ENCODE assay signal across 1 cellular context in the genomic region with DNA sequence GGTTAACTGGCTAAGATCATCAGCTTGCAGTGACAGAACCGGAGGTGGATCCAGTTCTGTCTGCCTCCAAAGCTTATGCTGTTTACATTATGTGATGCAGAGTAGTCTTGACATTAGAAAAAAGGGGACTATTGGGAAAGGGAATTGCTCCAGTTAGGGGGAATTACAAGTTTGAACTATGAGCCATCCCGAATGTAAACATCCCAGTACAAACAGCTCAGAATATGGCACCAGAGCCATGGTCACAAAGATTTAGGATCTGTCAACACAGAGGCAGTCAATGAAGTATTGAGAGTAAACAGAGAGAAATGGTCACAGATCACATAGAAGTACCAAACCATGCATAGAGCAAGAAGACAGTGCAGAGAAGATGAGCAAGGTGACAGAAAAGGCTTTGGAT.
A peak's percentile ranks its signal among the peaks of the same experiment; 100 is the strongest.
TF ChIP-seq lines count a peak whose summit lies in the region.

No MANE protein-coding gene starts in this region.

TF ChIP-seq in HepG2, 621 proteins besides CTCF, POLR2A, EP300 and RAD21 (continued from another document and continues in another):
- TF ChIP-seq, protein P1, sequence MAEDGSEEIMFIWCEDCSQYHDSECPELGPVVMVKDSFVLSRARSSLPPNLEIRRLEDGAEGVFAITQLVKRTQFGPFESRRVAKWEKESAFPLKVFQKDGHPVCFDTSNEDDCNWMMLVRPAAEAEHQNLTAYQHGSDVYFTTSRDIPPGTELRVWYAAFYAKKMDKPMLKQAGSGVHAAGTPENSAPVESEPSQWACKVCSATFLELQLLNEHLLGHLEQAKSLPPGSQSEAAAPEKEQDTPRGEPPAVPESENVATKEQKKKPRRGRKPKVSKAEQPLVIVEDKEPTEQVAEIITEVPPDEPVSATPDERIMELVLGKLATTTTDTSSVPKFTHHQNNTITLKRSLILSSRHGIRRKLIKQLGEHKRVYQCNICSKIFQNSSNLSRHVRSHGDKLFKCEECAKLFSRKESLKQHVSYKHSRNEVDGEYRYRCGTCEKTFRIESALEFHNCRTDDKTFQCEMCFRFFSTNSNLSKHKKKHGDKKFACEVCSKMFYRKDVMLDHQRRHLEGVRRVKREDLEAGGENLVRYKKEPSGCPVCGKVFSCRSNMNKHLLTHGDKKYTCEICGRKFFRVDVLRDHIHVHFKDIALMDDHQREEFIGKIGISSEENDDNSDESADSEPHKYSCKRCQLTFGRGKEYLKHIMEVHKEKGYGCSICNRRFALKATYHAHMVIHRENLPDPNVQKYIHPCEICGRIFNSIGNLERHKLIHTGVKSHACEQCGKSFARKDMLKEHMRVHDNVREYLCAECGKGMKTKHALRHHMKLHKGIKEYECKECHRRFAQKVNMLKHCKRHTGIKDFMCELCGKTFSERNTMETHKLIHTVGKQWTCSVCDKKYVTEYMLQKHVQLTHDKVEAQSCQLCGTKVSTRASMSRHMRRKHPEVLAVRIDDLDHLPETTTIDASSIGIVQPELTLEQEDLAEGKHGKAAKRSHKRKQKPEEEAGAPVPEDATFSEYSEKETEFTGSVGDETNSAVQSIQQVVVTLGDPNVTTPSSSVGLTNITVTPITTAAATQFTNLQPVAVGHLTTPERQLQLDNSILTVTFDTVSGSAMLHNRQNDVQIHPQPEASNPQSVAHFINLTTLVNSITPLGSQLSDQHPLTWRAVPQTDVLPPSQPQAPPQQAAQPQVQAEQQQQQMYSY (CRISPR knock-in tag; IDR thresholded peaks at IDR 0.05), result no peak
- TF ChIP-seq MED1 (CRISPR knock-in tag; IDR thresholded peaks at IDR 0.05), result peak; percentile 94
- TF ChIP-seq, protein P2, sequence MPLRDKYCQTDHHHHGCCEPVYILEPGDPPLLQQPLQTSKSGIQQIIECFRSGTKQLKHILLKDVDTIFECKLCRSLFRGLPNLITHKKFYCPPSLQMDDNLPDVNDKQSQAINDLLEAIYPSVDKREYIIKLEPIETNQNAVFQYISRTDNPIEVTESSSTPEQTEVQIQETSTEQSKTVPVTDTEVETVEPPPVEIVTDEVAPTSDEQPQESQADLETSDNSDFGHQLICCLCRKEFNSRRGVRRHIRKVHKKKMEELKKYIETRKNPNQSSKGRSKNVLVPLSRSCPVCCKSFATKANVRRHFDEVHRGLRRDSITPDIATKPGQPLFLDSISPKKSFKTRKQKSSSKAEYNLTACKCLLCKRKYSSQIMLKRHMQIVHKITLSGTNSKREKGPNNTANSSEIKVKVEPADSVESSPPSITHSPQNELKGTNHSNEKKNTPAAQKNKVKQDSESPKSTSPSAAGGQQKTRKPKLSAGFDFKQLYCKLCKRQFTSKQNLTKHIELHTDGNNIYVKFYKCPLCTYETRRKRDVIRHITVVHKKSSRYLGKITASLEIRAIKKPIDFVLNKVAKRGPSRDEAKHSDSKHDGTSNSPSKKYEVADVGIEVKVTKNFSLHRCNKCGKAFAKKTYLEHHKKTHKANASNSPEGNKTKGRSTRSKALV (CRISPR knock-in tag; IDR thresholded peaks at IDR 0.05), result 0 out of 2 replicates have a peak, but pooled peaks have one; percentile 66
- peak; percentile 97 for TF ChIP-seq HMG20B (CRISPR knock-in tag; conservative IDR thresholded peaks at IDR 0.05)
- no peak for TF ChIP-seq POLR2AphosphoS5 (IDR thresholded peaks at IDR 0.05; ENCODE audit: low read depth, low read length)
- no peak for TF ChIP-seq KMT2B (CRISPR knock-in tag; IDR thresholded peaks at IDR 0.05)
- peak; percentile 95 for TF ChIP-seq SAP130 (CRISPR knock-in tag; IDR thresholded peaks at IDR 0.05; ENCODE audit: low read depth)
- no peak for TF ChIP-seq TEAD2 (CRISPR knock-in tag; IDR thresholded peaks at IDR 0.05)
- TF ChIP-seq, protein P3, sequence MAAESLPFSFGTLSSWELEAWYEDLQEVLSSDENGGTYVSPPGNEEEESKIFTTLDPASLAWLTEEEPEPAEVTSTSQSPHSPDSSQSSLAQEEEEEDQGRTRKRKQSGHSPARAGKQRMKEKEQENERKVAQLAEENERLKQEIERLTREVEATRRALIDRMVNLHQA (CRISPR knock-in tag; IDR thresholded peaks at IDR 0.05), result 0 out of 2 replicates have a peak, but pooled peaks have one; percentile 59
- TF ChIP-seq POLR2AphosphoS2 (IDR thresholded peaks at IDR 0.05; ENCODE audit: low read depth, low read length), result no peak
- TF ChIP-seq ZFY (CRISPR knock-in tag; IDR thresholded peaks at IDR 0.05), result 0 out of 2 replicates have a peak, but pooled peaks have one; percentile 11
- TF ChIP-seq, protein P4, sequence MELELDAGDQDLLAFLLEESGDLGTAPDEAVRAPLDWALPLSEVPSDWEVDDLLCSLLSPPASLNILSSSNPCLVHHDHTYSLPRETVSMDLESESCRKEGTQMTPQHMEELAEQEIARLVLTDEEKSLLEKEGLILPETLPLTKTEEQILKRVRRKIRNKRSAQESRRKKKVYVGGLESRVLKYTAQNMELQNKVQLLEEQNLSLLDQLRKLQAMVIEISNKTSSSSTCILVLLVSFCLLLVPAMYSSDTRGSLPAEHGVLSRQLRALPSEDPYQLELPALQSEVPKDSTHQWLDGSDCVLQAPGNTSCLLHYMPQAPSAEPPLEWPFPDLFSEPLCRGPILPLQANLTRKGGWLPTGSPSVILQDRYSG (CRISPR knock-in tag; IDR thresholded peaks at IDR 0.05), result no peak
- TF ChIP-seq ZKSCAN5 (CRISPR knock-in tag; IDR thresholded peaks at IDR 0.05), result no peak
- peak; percentile 98 for TF ChIP-seq PITX1 (CRISPR knock-in tag; IDR thresholded peaks at IDR 0.05)
- TF ChIP-seq KDM4B (CRISPR knock-in tag; IDR thresholded peaks at IDR 0.05), result peak; percentile 82
- no peak for TF ChIP-seq ZNF138 (CRISPR knock-in tag; IDR thresholded peaks at IDR 0.05; ENCODE audit: low read depth)
- TF ChIP-seq, protein P5, sequence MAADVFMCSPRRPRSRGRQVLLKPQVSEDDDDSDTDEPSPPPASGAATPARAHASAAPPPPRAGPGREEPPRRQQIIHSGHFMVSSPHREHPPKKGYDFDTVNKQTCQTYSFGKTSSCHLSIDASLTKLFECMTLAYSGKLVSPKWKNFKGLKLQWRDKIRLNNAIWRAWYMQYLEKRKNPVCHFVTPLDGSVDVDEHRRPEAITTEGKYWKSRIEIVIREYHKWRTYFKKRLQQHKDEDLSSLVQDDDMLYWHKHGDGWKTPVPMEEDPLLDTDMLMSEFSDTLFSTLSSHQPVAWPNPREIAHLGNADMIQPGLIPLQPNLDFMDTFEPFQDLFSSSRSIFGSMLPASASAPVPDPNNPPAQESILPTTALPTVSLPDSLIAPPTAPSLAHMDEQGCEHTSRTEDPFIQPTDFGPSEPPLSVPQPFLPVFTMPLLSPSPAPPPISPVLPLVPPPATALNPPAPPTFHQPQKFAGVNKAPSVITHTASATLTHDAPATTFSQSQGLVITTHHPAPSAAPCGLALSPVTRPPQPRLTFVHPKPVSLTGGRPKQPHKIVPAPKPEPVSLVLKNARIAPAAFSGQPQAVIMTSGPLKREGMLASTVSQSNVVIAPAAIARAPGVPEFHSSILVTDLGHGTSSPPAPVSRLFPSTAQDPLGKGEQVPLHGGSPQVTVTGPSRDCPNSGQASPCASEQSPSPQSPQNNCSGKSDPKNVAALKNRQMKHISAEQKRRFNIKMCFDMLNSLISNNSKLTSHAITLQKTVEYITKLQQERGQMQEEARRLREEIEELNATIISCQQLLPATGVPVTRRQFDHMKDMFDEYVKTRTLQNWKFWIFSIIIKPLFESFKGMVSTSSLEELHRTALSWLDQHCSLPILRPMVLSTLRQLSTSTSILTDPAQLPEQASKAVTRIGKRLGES (CRISPR knock-in tag; IDR thresholded peaks at IDR 0.05; ENCODE audit: borderline replicate concordance), result no peak
- TF ChIP-seq RFXAP (CRISPR knock-in tag; IDR thresholded peaks at IDR 0.05; ENCODE audit: borderline replicate concordance), result no peak; the same call in 1 of the 2 replicates
- 0 out of 2 replicates have a peak, but pooled peaks have one; percentile 9 for TF ChIP-seq ATF7 (IDR thresholded peaks at IDR 0.05)
- no peak for TF ChIP-seq ATF7 (CRISPR knock-in tag; IDR thresholded peaks at IDR 0.05)
- TF ChIP-seq ZBTB3 (CRISPR knock-in tag; IDR thresholded peaks at IDR 0.05; ENCODE audit: borderline replicate concordance, low read depth), result 0 out of 2 replicates have a peak, but pooled peaks have one; percentile 52
- TF ChIP-seq RBAK (CRISPR knock-in tag; IDR thresholded peaks at IDR 0.05), result no peak
- TF ChIP-seq, protein P6, sequence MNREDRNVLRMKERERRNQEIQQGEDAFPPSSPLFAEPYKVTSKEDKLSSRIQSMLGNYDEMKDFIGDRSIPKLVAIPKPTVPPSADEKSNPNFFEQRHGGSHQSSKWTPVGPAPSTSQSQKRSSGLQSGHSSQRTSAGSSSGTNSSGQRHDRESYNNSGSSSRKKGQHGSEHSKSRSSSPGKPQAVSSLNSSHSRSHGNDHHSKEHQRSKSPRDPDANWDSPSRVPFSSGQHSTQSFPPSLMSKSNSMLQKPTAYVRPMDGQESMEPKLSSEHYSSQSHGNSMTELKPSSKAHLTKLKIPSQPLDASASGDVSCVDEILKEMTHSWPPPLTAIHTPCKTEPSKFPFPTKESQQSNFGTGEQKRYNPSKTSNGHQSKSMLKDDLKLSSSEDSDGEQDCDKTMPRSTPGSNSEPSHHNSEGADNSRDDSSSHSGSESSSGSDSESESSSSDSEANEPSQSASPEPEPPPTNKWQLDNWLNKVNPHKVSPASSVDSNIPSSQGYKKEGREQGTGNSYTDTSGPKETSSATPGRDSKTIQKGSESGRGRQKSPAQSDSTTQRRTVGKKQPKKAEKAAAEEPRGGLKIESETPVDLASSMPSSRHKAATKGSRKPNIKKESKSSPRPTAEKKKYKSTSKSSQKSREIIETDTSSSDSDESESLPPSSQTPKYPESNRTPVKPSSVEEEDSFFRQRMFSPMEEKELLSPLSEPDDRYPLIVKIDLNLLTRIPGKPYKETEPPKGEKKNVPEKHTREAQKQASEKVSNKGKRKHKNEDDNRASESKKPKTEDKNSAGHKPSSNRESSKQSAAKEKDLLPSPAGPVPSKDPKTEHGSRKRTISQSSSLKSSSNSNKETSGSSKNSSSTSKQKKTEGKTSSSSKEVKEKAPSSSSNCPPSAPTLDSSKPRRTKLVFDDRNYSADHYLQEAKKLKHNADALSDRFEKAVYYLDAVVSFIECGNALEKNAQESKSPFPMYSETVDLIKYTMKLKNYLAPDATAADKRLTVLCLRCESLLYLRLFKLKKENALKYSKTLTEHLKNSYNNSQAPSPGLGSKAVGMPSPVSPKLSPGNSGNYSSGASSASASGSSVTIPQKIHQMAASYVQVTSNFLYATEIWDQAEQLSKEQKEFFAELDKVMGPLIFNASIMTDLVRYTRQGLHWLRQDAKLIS (CRISPR knock-in tag; IDR thresholded peaks at IDR 0.05), result no peak
- TF ChIP-seq KAT7 (CRISPR knock-in tag; IDR thresholded peaks at IDR 0.05; ENCODE audit: borderline replicate concordance), result no peak
- TF ChIP-seq CEBPG (CRISPR knock-in tag; IDR thresholded peaks at IDR 0.05), result peak; percentile 85
- TF ChIP-seq, protein P7, sequence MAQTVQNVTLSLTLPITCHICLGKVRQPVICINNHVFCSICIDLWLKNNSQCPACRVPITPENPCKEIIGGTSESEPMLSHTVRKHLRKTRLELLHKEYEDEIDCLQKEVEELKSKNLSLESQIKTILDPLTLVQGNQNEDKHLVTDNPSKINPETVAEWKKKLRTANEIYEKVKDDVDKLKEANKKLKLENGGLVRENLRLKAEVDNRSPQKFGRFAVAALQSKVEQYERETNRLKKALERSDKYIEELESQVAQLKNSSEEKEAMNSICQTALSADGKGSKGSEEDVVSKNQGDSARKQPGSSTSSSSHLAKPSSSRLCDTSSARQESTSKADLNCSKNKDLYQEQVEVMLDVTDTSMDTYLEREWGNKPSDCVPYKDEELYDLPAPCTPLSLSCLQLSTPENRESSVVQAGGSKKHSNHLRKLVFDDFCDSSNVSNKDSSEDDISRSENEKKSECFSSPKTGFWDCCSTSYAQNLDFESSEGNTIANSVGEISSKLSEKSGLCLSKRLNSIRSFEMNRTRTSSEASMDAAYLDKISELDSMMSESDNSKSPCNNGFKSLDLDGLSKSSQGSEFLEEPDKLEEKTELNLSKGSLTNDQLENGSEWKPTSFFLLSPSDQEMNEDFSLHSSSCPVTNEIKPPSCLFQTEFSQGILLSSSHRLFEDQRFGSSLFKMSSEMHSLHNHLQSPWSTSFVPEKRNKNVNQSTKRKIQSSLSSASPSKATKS (CRISPR knock-in tag; IDR thresholded peaks at IDR 0.05), result no peak; the same call in 1 of the 2 replicates
- no peak for TF ChIP-seq NFYB (CRISPR knock-in tag; IDR thresholded peaks at IDR 0.05)
- 0 out of 2 replicates have a peak, but pooled peaks have one; percentile 49 for TF ChIP-seq ELF4 (CRISPR knock-in tag; IDR thresholded peaks at IDR 0.05; ENCODE audit: borderline replicate concordance)
- TF ChIP-seq ZNF33B (CRISPR knock-in tag; IDR thresholded peaks at IDR 0.05), result no peak
- no peak; the same call in 1 of the 2 replicates for TF ChIP-seq GATA4 (IDR thresholded peaks at IDR 0.05; ENCODE audit: borderline replicate concordance, low read depth)
- TF ChIP-seq, protein P8, sequence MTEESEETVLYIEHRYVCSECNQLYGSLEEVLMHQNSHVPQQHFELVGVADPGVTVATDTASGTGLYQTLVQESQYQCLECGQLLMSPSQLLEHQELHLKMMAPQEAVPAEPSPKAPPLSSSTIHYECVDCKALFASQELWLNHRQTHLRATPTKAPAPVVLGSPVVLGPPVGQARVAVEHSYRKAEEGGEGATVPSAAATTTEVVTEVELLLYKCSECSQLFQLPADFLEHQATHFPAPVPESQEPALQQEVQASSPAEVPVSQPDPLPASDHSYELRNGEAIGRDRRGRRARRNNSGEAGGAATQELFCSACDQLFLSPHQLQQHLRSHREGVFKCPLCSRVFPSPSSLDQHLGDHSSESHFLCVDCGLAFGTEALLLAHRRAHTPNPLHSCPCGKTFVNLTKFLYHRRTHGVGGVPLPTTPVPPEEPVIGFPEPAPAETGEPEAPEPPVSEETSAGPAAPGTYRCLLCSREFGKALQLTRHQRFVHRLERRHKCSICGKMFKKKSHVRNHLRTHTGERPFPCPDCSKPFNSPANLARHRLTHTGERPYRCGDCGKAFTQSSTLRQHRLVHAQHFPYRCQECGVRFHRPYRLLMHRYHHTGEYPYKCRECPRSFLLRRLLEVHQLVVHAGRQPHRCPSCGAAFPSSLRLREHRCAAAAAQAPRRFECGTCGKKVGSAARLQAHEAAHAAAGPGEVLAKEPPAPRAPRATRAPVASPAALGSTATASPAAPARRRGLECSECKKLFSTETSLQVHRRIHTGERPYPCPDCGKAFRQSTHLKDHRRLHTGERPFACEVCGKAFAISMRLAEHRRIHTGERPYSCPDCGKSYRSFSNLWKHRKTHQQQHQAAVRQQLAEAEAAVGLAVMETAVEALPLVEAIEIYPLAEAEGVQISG (CRISPR knock-in tag; IDR thresholded peaks at IDR 0.05), result peak; percentile 68; the same call in 1 of the 2 replicates
- peak; percentile 69; the same call in 1 of the 2 replicates for TF ChIP-seq ZNF792 (CRISPR knock-in tag; IDR thresholded peaks at IDR 0.05)
- TF ChIP-seq BRD4 (CRISPR knock-in tag; IDR thresholded peaks at IDR 0.05), result no peak
- TF ChIP-seq, protein P9, sequence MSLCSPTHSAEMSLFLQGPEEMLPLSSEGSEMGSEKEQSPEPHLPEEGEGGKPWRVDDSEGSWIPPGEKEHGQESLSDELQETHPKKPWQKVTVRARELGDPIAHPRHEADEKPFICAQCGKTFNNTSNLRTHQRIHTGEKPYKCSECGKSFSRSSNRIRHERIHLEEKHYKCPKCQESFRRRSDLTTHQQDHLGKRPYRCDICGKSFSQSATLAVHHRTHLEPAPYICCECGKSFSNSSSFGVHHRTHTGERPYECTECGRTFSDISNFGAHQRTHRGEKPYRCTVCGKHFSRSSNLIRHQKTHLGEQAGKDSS (CRISPR knock-in tag; IDR thresholded peaks at IDR 0.05; ENCODE audit: borderline replicate concordance, low read depth), result no peak
- TF ChIP-seq MIXL1 (CRISPR knock-in tag; IDR thresholded peaks at IDR 0.05), result peak; percentile 90
- peak; percentile 75 for TF ChIP-seq CEBPB (IDR thresholded peaks at IDR 0.05; ENCODE audit: borderline replicate concordance, low read depth, low read length)
- no peak for TF ChIP-seq XBP1 (CRISPR knock-in tag; IDR thresholded peaks at IDR 0.05)
- TF ChIP-seq MXD4 (CRISPR knock-in tag; IDR thresholded peaks at IDR 0.05), result peak; percentile 74; the same call in 1 of the 2 replicates
